In genomic region chr11:17610402-17610894, GRCh38 we compare ENCODE assay signal across 13 cellular contexts.
"Had no signal": no experiment of that assay in that cellular context is flagged by ENCODE, and none has a peak within 500 bp of the region (broad histone marks: within the 10 kb centered on the region; RNA-seq: fewer than 3 reads in every experiment).

No MANE protein-coding gene starts in this region.

- H3K4me3 ChIP-seq: breast epithelium, heart right ventricle, left ventricle myocardium inferior, neural progenitor cell had no signal

- H3K27me3 ChIP-seq: breast epithelium had no signal

- H3K4me3 Mint-ChIP-seq: activated naive CD8-positive, alpha-beta T cell; neural progenitor cell; stimulated activated memory B cell treated with anti-CD40 and anti-IgM and Interleukin-4, amounts not matched to agents 10 μg/mL and 1 μg/mL and 100 μg/mL, for 72 hours had no signal

- H3K4me2 ChIP-seq: neural progenitor cell had no signal

- H3K9me3 Mint-ChIP-seq: neural progenitor cell; stimulated activated memory B cell treated with anti-CD40 and anti-IgM and Interleukin-4, amounts not matched to agents 10 μg/mL and 1 μg/mL and 100 μg/mL, for 72 hours had no signal

- DNase-seq: activated CD4-positive, alpha-beta T cell treated with anti-CD3 and anti-CD28 coated beads for 1 hour; activated CD8-positive, alpha-beta memory T cell treated with anti-CD3 and anti-CD28 coated beads for 24 hours; activated gamma-delta T cell; effector CD8-positive, alpha-beta T cell; heart right ventricle; left ventricle myocardium inferior; small intestine; T1000; trophoblast cell had no signal

- H3K4me1 Mint-ChIP-seq: neural progenitor cell; stimulated activated memory B cell treated with anti-CD40 and anti-IgM and Interleukin-4, amounts not matched to agents 10 μg/mL and 1 μg/mL and 100 μg/mL, for 72 hours had no signal

- H3K27me3 Mint-ChIP-seq: activated naive CD8-positive, alpha-beta T cell had no signal

- H3K9ac ChIP-seq: neural progenitor cell had no signal

- H3K9me3 ChIP-seq: breast epithelium, heart right ventricle, left ventricle myocardium inferior had no signal

- H3K4me1 ChIP-seq: breast epithelium, neural progenitor cell had no signal

- H3K36me3 ChIP-seq: breast epithelium, heart right ventricle, left ventricle myocardium inferior, neural progenitor cell had no signal

- H3K27ac ChIP-seq: breast epithelium, heart right ventricle, left ventricle myocardium inferior, neural progenitor cell had no signal

- H3K27ac Mint-ChIP-seq: activated naive CD8-positive, alpha-beta T cell; neural progenitor cell; stimulated activated memory B cell treated with anti-CD40 and anti-IgM and Interleukin-4, amounts not matched to agents 10 μg/mL and 1 μg/mL and 100 μg/mL, for 72 hours had no signal

- H3K36me3 Mint-ChIP-seq: activated naive CD8-positive, alpha-beta T cell; neural progenitor cell; stimulated activated memory B cell treated with anti-CD40 and anti-IgM and Interleukin-4, amounts not matched to agents 10 μg/mL and 1 μg/mL and 100 μg/mL, for 72 hours had no signal
